4 cellular contexts compared by ENCODE assay signal in genomic region chr1:160277330-160277729, GRCh38.
"Had no signal": no experiment of that assay in that cellular context is flagged by ENCODE, and none has a peak within 500 bp of the region (broad histone marks: within the 10 kb centered on the region; RNA-seq: fewer than 3 reads in every experiment).

No MANE protein-coding gene starts in this region.

- H2AFZ ChIP-seq: GM23338 had no signal

- H3K4me3 ChIP-seq: GM23338 had no signal

- H3K4me1 Mint-ChIP-seq: GM23338, H9 had no signal

- H3K4me3 Mint-ChIP-seq: GM23338, H9, IgD-negative memory B cell had no signal

- ATAC-seq: GM23338 had no signal

- H3K27ac Mint-ChIP-seq: GM23338, H9, IgD-negative memory B cell had no signal

- DNase-seq: H9, HCEC 1CT had no signal

- H3K9me3 Mint-ChIP-seq: GM23338, H9, IgD-negative memory B cell had no signal

- H3K27me3 Mint-ChIP-seq: IgD-negative memory B cell had no signal

- H3K4me2 ChIP-seq: GM23338 had no signal
